Comparison of ENCODE assay signal across 23 cellular contexts in the genomic region with DNA sequence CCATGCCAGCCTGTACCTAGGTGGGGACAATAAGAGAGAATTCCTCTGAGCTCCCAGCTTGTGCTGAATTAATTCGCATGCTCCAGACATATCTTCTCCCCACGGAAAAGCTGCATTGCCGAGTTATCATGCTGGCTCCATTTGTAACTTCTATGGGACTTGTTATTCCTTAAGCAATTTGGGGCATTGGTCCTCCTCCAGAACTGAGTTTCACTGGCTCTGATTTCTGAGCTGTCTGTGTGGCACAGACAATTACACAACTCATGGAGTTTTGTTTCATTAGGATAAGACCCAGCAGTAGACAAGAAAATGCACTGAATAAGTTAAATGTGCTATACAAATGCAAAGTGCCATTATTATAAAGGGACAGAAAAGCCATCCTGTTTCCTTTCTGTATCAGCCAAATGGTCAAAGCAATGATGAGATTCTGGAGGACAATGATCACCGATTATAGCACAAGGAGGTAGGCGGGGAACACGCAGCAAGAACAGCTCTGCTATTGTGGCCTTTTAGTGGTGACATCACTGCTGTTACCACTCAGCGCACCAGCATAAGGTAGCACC.
"Had no signal": no experiment of that assay in that cellular context is flagged by ENCODE, and none has a peak within 500 bp of the region (broad histone marks: within the 10 kb centered on the region; RNA-seq: fewer than 3 reads in every experiment).

No MANE protein-coding gene starts in this region.

- H3K27me3 ChIP-seq: cardiac muscle cell, esophagus muscularis mucosa, foreskin keratinocyte, right atrium auricular region, suprapubic skin had no signal

- H3K9me3 ChIP-seq: esophagus muscularis mucosa, lower lobe of right lung, prostate gland, right atrium auricular region, suprapubic skin had no signal

- H3K27ac Mint-ChIP-seq: activated CD4-positive, alpha-beta T cell treated with anti-CD3 and anti-CD28 coated beads, Interleukin-2, amount 10 ng/mL, durations not matched to agents 24 days and 14 days; nephron progenitor cell; T-cell had no signal

- H3K9me3 Mint-ChIP-seq: activated CD4-positive, alpha-beta T cell treated with anti-CD3 and anti-CD28 coated beads, Interleukin-2, amount 10 ng/mL, durations not matched to agents 24 days and 14 days; nephron progenitor cell; T-cell had no signal

- DNase-seq: activated CD4-positive, alpha-beta T cell treated with anti-CD3 and anti-CD28 coated beads, Interleukin-2, amount 10 ng/mL, durations not matched to agents 24 days and 14 days; activated CD8-positive, alpha-beta memory T cell treated with anti-CD3 and anti-CD28 coated beads, Interleukin-2, amount 50 U/mL, for 4 hours; activated effector memory CD4-positive, alpha-beta T cell treated with anti-CD3 and anti-CD28 coated beads, Interleukin-2, amount 50 U/mL, for 16 hours; activated naive CD4-positive, alpha-beta T cell treated with anti-CD3 and anti-CD28 coated beads, Interleukin-2, amount 50 U/mL, for 16 hours; activated T-cell treated with anti-CD3 and anti-CD28 coated beads, Interleukin-2, amount 50 U/mL, for 48 hours; effector memory CD4-positive, alpha-beta T cell; glutamatergic neuron; islet precursor cell; left colon; lower lobe of right lung; midbrain; nephron progenitor cell; stimulated activated CD4-positive, alpha-beta T cell treated with anti-CD3 and anti-CD28 coated beads, Interleukin-2, amount 100 ng/mL, for 24 hours; stimulated activated naive CD8-positive, alpha-beta T cell treated with anti-CD3 and anti-CD28 coated beads, Interleukin-15, Interleukin-2, amounts not matched to agents 100 U/mL and 50 U/mL, for 24 hours; T-cell; T-helper 9 cell had no signal

- H3K36me3 ChIP-seq: cardiac muscle cell, esophagus muscularis mucosa, lower lobe of right lung, prostate gland, right atrium auricular region, suprapubic skin had no signal

- H3K4me1 Mint-ChIP-seq: activated CD4-positive, alpha-beta T cell treated with anti-CD3 and anti-CD28 coated beads, Interleukin-2, amount 10 ng/mL, durations not matched to agents 24 days and 14 days; T-cell had no signal

- H3K27ac ChIP-seq: cardiac muscle cell, esophagus muscularis mucosa, foreskin keratinocyte, lower lobe of right lung, prostate gland, right atrium auricular region, suprapubic skin had no signal

- H3K4me3 ChIP-seq: cardiac muscle cell, esophagus muscularis mucosa, lower lobe of right lung, prostate gland, right atrium auricular region, suprapubic skin had no signal

- H3K27me3 Mint-ChIP-seq: T-cell had no signal

- H3K36me3 Mint-ChIP-seq: T-cell had no signal

- FAIRE-seq: endothelial cell of umbilical vein had no signal

- H3K4me1 ChIP-seq: esophagus muscularis mucosa, foreskin keratinocyte, lower lobe of right lung, prostate gland had no signal

- H3K4me3 Mint-ChIP-seq: activated CD4-positive, alpha-beta T cell treated with anti-CD3 and anti-CD28 coated beads, Interleukin-2, amount 10 ng/mL, durations not matched to agents 24 days and 14 days; nephron progenitor cell; T-cell had no signal
